8 cellular contexts compared by ENCODE assay signal in genomic region chr9:117424291-117424690, GRCh38.
"Had no signal": no experiment of that assay in that cellular context is flagged by ENCODE, and none has a peak within 500 bp of the region (broad histone marks: within the 10 kb centered on the region; RNA-seq: fewer than 3 reads in every experiment).

No MANE protein-coding gene starts in this region.

- ATAC-seq: GM12878 had no signal

- H3K4me3 ChIP-seq: GM12878 had no signal

- FAIRE-seq: G401.6, GM12878, GM12891, GM12892, GM18507, GM19239 had no signal

- DNase-seq: GDM1, GF-D8 had no signal
